8 cellular contexts compared by ENCODE assay signal in the genomic region with DNA sequence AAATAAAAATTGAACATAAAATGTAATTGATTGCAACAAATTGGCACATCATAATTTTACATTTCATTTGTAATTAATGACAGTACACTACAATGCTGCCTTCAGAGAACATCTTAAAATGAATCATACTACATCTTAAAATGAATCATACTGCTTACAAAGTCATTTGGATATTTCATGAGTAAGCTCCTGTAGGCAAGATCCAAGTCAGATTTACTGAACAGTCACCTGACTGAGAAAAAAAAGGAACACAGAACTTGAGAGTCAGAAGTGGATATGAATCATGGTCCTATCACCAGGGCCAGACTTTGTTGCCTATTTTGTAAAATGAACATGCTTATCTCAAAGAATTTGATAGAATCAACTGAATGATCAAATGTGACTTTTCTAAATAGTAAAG. TPM values are rescaled to one million over a fixed set of nuclear protein-coding genes. Genes with fewer than 3 reads are reported as not detected.
DNase-seq lines count a peak whose midpoint lies in the region; ATAC-seq, FAIRE-seq and TF ChIP-seq lines count a peak whose summit lies in the region.

No MANE protein-coding gene starts in this region.

- H3K36me3 ChIP-seq in A673 (ENCODE audit: insufficient read depth, low read length, poor library complexity, severe bottlenecking) = no peaks in the 10 kb centered on the region
- H3K36me3 ChIP-seq in mammary epithelial cell (ENCODE audit: insufficient read depth, low read length) = peaks cover 6% of the 10 kb centered on the region
- H3K36me3 ChIP-seq in small intestine (ENCODE audit: control insufficient read depth in 2 of 2, insufficient read depth in 2 of 2, low read length in 2 of 2) = peaks cover 0 to 2% of the 10 kb centered on the region in 2 donors

- no peaks in the 10 kb centered on the region for H3K9me3 ChIP-seq in A673 (ENCODE audit: low read depth, low read length, poor library complexity, severe bottlenecking)
- H3K9me3 ChIP-seq in mammary epithelial cell (replicated peaks; ENCODE audit: insufficient read depth, low read length) = no peaks in the 10 kb centered on the region
- no peaks in the 10 kb centered on the region for H3K9me3 ChIP-seq in small intestine (ENCODE audit: control insufficient read depth, low read depth)

- H3K27ac ChIP-seq in A673 (ENCODE audit: low read depth, low read length, poor library complexity, severe bottlenecking) (no peak overlapping the region), mammary epithelial cell (ENCODE audit: insufficient read depth, low read depth, low read length) (peak overlapping the region; percentile 51), small intestine (ENCODE audit: low read depth in 1 of 2, low read length in 1 of 2) (no peak overlapping the region)

- BruUV-seq in A673 (replicated peaks; lab: Mats Ljungman, UMichigan) = no TSS peak
- BruUV-seq in mammary epithelial cell (replicated peaks; lab: Mats Ljungman, UMichigan) = no TSS peak

- H3K4me1 ChIP-seq in A673 (ENCODE audit: insufficient read depth, low read length, poor library complexity, severe bottlenecking) (no peaks in the 10 kb centered on the region), mammary epithelial cell (ENCODE audit: insufficient read depth, low read length) (peaks cover 4% of the 10 kb centered on the region), small intestine (ENCODE audit: control insufficient read depth in 2 of 2, insufficient read depth in 1 of 2, low read depth in 1 of 2, low read length in 1 of 2) (no peaks in the 10 kb centered on the region)

- CTCF ChIA-PET in A673 (lab: Charles Lee) = no interaction called here
- CTCF ChIA-PET in mammary epithelial cell (lab: Charles Lee; ENCODE audit: low non-redundant PET) = interaction anchor here (1.0 kb wide), 2 partner anchors 16 to 17 kb away, joined by 5 to 6 read pairs; no protein-coding TSS in a partner anchor

- H3K27me3 ChIP-seq in A673 (replicated peaks; ENCODE audit: insufficient read depth, low read depth, low read length, poor library complexity) (no peaks in the 10 kb centered on the region), mammary epithelial cell (ENCODE audit: insufficient read depth, low read length) (no peaks in the 10 kb centered on the region), small intestine (ENCODE audit: control insufficient read depth in 2 of 2, insufficient read depth in 2 of 2, low read length in 2 of 2) (no peaks in the 10 kb centered on the region)

- no peak overlapping the region for H3K9ac ChIP-seq in mammary epithelial cell (ENCODE audit: insufficient read depth, low read length)

- in situ Hi-C loops in mammary epithelial cell (cut with MboI; ENCODE audit: low sequenced_read_pairs in 2 of 2) = no loop called here

- dilution Hi-C loops in mammary epithelial cell (cut with HindIII; ENCODE audit: low sequenced_read_pairs) = no loop called here

- intact Hi-C loops in A673 (cut with micrococcal nuclease; ENCODE audit: unreplicated experiment) (no loop called here), mammary epithelial cell (cut with micrococcal nuclease) (no loop called here)

- no peak for TF ChIP-seq CTCF in A673 (conservative IDR thresholded peaks at IDR 0.05; ENCODE audit: low read depth, low read length)
- TF ChIP-seq CTCF in mammary epithelial cell (conservative IDR thresholded peaks at IDR 0.05 in 1 of 2, IDR thresholded peaks at IDR 0.05 in 1 of 2; ENCODE audit: extremely low read depth in 1 of 2, insufficient read depth in 1 of 2, low read depth in 1 of 2, low read length in 2 of 2) = no peak

- H4K20me1 ChIP-seq in mammary epithelial cell (ENCODE audit: insufficient read depth, low read length) = no peaks in the 10 kb centered on the region

- H2AFZ ChIP-seq in mammary epithelial cell (ENCODE audit: low read depth, low read length) = no peak overlapping the region

- peak; percentile 9 for DNase-seq in A673 (ENCODE audit: low spot score)
- peak; percentile 45 for DNase-seq in HS-27A (ENCODE audit: low read depth)
- DNase-seq in mammary epithelial cell = peak; percentile 93
- peak; percentile 42 for DNase-seq in small intestine
- no peak for DNase-seq in NK-92 treated with Interleukin-12 subunit alpha and Interleukin-12 subunit beta, amount 100 ng/mL, for 24 hours (lab: John Stamatoyannopoulos, UW)
- DNase-seq in DMS114 treated with DMSO at 0.1 percent for 48 hours (lab: John Stamatoyannopoulos, UW; ENCODE audit: unreplicated experiment) = no peak
- no peak for DNase-seq in NCI-H524 treated with DMSO at 0.1 percent for 48 hours (lab: John Stamatoyannopoulos, UW)

- H3K4me3 ChIP-seq in A673 (ENCODE audit: low read depth, low read length, poor library complexity, severe bottlenecking) (no peak overlapping the region), mammary epithelial cell (replicated peaks in 1 of 3; ENCODE audit: insufficient read depth in 1 of 3, low read depth in 2 of 3, low read length in 3 of 3) (no peak overlapping the region), small intestine (ENCODE audit: low read depth in 1 of 2, low read length in 2 of 2) (no peak overlapping the region)

- ATAC-seq in GM19023 (IDR thresholded peaks at IDR 0.05; ENCODE audit: unreplicated experiment) = peak; percentile 77

- peak overlapping the region; percentile 51 for H3K4me2 ChIP-seq in mammary epithelial cell (ENCODE audit: insufficient read depth, low read depth, low read length)

- FAIRE-seq in small intestine (lab: Jason Lieb, UNC) = peak; percentile 93

- POLR2A ChIA-PET in A673 (lab: Charles Lee; ENCODE audit: low non-redundant PET) = no interaction called here

- H3K79me2 ChIP-seq in mammary epithelial cell (ENCODE audit: insufficient read depth, low read length) = peaks cover 7% of the 10 kb centered on the region

RNA-seq across cellular contexts. Expression of a gene that starts 32.7 kb away (rescaled TPM):
- total RNA-seq in A673 (2021) = 10.7 and 15.7 TPM in 2 replicates
- total RNA-seq in mammary epithelial cell = 1 to 10 TPM; 1.1 to 5.7 TPM
- polyA plus RNA-seq in mammary epithelial cell = 0.27 TPM
- polyA minus RNA-seq in mammary epithelial cell = not detected
- polyA plus RNA-seq in small intestine = 10 to 100 TPM in 2 of 3 donors, 1 to 10 TPM in 1; 2.0 to 34.7 (median 11.1) TPM

RNA-seq across cellular contexts. Expression of a gene that starts 59.7 kb away (rescaled TPM):
- total RNA-seq in A673 (2021) (39.7 and 46.9 TPM in 2 replicates), mammary epithelial cell (10 to 100 TPM; 38.8 to 46.9 TPM)
- polyA plus RNA-seq in mammary epithelial cell (13.5 TPM), small intestine (1 to 10 TPM; 3.5 to 6.5 (median 5.4) TPM)
- polyA minus RNA-seq in mammary epithelial cell = 25.2 TPM

Comparison
In these comparisons a context has a peak if more than half of its experiments do, and no peak if none do; other contexts are left out.
1. DNase-seq: peak in A673 (single experiment), HS-27A (single experiment), mammary epithelial cell (single experiment) and small intestine (single experiment); none in NK-92 treated with Interleukin-12 subunit alpha and Interleukin-12 subunit beta, amount 100 ng/mL, for 24 hours (single experiment), DMS114 treated with DMSO at 0.1 percent for 48 hours (single experiment) and NCI-H524 treated with DMSO at 0.1 percent for 48 hours (single experiment).